8 cellular contexts compared by ENCODE assay signal in genomic region chr2:191927319-191927867, GRCh38.
DNase-seq lines count a peak whose midpoint lies in the region; ATAC-seq and TF ChIP-seq lines count a peak whose summit lies in the region.

No MANE protein-coding gene starts in this region.

- H3K4me3 ChIP-seq in body of pancreas (no peak overlapping the region), lower lobe of right lung (no peak overlapping the region)

- H3K27me3 Mint-ChIP-seq in Calu3 (ENCODE audit: unreplicated experiment): no peaks in the 10 kb centered on the region
- peaks cover 8 to 41% of the 10 kb centered on the region in 2 donors for H3K27me3 Mint-ChIP-seq in effector memory CD8-positive, alpha-beta T cell
- H3K27me3 Mint-ChIP-seq in natural killer cell treated with Interleukin-12 subunit alpha and Interleukin-12 subunit beta and Interleukin-15 and Interleukin-18, amount 100 ng/mL, for 72 hours: peaks cover 0 to 6% of the 10 kb centered on the region in 2 donors

- peak overlapping the region; percentile 56 for H3K4me3 Mint-ChIP-seq in Calu3 (ENCODE audit: low read depth, unreplicated experiment)
- H3K4me3 Mint-ChIP-seq in effector memory CD8-positive, alpha-beta T cell: no peak overlapping the region
- H3K4me3 Mint-ChIP-seq in natural killer cell treated with Interleukin-12 subunit alpha and Interleukin-12 subunit beta and Interleukin-15 and Interleukin-18, amount 100 ng/mL, for 72 hours: no peak overlapping the region

- H3K9me3 ChIP-seq in body of pancreas (no peaks in the 10 kb centered on the region), lower lobe of right lung (no peaks in the 10 kb centered on the region)

- TF ChIP-seq CTCF in Calu3 (IDR thresholded peaks at IDR 0.05; ENCODE audit: unreplicated experiment) (no peak), body of pancreas (IDR thresholded peaks at IDR 0.05) (no peak), lower lobe of right lung (IDR thresholded peaks at IDR 0.05) (no peak)

- CTCF ChIA-PET in Calu3 (lab: Charles Lee): interaction anchor here (0.9 kb wide), 1 partner anchor 235 kb away, joined by 4 read pairs; no protein-coding TSS in a partner anchor

- ATAC-seq in body of pancreas (peak; percentile 86), lower lobe of right lung (peak; percentile 83 to 92)
- ATAC-seq in effector memory CD8-positive, alpha-beta T cell (replicated peaks): no peak
- no peak for ATAC-seq in natural killer cell treated with Interleukin-12 subunit alpha and Interleukin-12 subunit beta and Interleukin-15 and Interleukin-18, amount 100 ng/mL, for 72 hours

- H3K4me1 Mint-ChIP-seq in Calu3 (ENCODE audit: low read depth, unreplicated experiment): peaks cover 26% of the 10 kb centered on the region
- no peaks in the 10 kb centered on the region for H3K4me1 Mint-ChIP-seq in effector memory CD8-positive, alpha-beta T cell (ENCODE audit: low read depth in 2 of 2)
- no peaks in the 10 kb centered on the region for H3K4me1 Mint-ChIP-seq in natural killer cell treated with Interleukin-12 subunit alpha and Interleukin-12 subunit beta and Interleukin-15 and Interleukin-18, amount 100 ng/mL, for 72 hours (ENCODE audit: low read depth in 2 of 2)

- intact Hi-C loops in Calu3 (cut with micrococcal nuclease; ENCODE audit: unreplicated experiment): loop anchor here (2.0 to 5.0 kb wide), 2 partner anchors 33 to 50 kb away; no protein-coding TSS in a partner anchor
- intact Hi-C loops in body of pancreas (cut with DNase I): no loop called here
- intact Hi-C loops in lower lobe of right lung (cut with DNase I): no loop called here

- H3K4me1 ChIP-seq in body of pancreas (peaks cover 10% of the 10 kb centered on the region), lower lobe of right lung (peaks cover 29% of the 10 kb centered on the region)

- no peak for TF ChIP-seq POLR2A in body of pancreas (IDR thresholded peaks at IDR 0.05)

- DNase-seq in Calu3 (peak; percentile 85), LHCN-M2 (ENCODE audit: low read depth) (peak; percentile 94), body of pancreas (peak; percentile 59 to 90 (median 74)), lower lobe of right lung (peak; percentile 58)
- no peak for DNase-seq in effector memory CD8-positive, alpha-beta T cell
- DNase-seq in stimulated activated CD4-positive, alpha-beta T cell treated with anti-CD3 and anti-CD28 coated beads, Interleukin-4, amount 100 ng/mL, for 4 hours: no peak
- no peak for DNase-seq in stimulated activated naive CD4-positive, alpha-beta T cell (lab: John Stamatoyannopoulos, UW)
- DNase-seq in natural killer cell treated with Interleukin-12 subunit alpha and Interleukin-12 subunit beta and Interleukin-15 and Interleukin-18, amount 100 ng/mL, for 72 hours (ENCODE audit: low spot score): no peak

- no TSS peak for BruUV-seq in Calu3 (replicated peaks; lab: Mats Ljungman, UMichigan)

- no peaks in the 10 kb centered on the region for H3K27me3 ChIP-seq in body of pancreas
- no peaks in the 10 kb centered on the region for H3K27me3 ChIP-seq in lower lobe of right lung (ENCODE audit: low read depth)

- peaks cover 2% of the 10 kb centered on the region for H3K9me3 Mint-ChIP-seq in Calu3 (ENCODE audit: low read depth, unreplicated experiment)
- no peaks in the 10 kb centered on the region for H3K9me3 Mint-ChIP-seq in effector memory CD8-positive, alpha-beta T cell
- no peaks in the 10 kb centered on the region for H3K9me3 Mint-ChIP-seq in natural killer cell treated with Interleukin-12 subunit alpha and Interleukin-12 subunit beta and Interleukin-15 and Interleukin-18, amount 100 ng/mL, for 72 hours

- H3K27ac Mint-ChIP-seq in Calu3 (ENCODE audit: unreplicated experiment): peak overlapping the region; percentile 60
- no peak overlapping the region for H3K27ac Mint-ChIP-seq in effector memory CD8-positive, alpha-beta T cell
- H3K27ac Mint-ChIP-seq in natural killer cell treated with Interleukin-12 subunit alpha and Interleukin-12 subunit beta and Interleukin-15 and Interleukin-18, amount 100 ng/mL, for 72 hours: no peak overlapping the region

- 8 to 10% methylated on average over 4 of the region's 4 CpGs for WGBS in body of pancreas, 2 donors

- H3K36me3 Mint-ChIP-seq in Calu3 (ENCODE audit: insufficient read depth, unreplicated experiment): peaks cover 6% of the 10 kb centered on the region
- H3K36me3 Mint-ChIP-seq in effector memory CD8-positive, alpha-beta T cell (ENCODE audit: insufficient read depth): no peaks in the 10 kb centered on the region
- H3K36me3 Mint-ChIP-seq in natural killer cell treated with Interleukin-12 subunit alpha and Interleukin-12 subunit beta and Interleukin-15 and Interleukin-18, amount 100 ng/mL, for 72 hours: no peaks in the 10 kb centered on the region

- H3K27ac ChIP-seq in body of pancreas (peak overlapping the region in 3 of 4 donors; percentile 35 to 59 (median 39)), lower lobe of right lung (peak overlapping the region; percentile 55)

- H3K36me3 ChIP-seq in body of pancreas (replicated peaks in 1 of 2; ENCODE audit: insufficient read depth in 1 of 2, low read depth in 2 of 2): no peaks in the 10 kb centered on the region
- H3K36me3 ChIP-seq in lower lobe of right lung: no peaks in the 10 kb centered on the region

Comparison
In these comparisons a context has a peak if more than half of its experiments do, and no peak if none do; other contexts are left out.
1. DNase-seq: peak in Calu3 (single experiment), LHCN-M2 (single experiment), body of pancreas (4 of 4) and lower lobe of right lung (single experiment); none in effector memory CD8-positive, alpha-beta T cell (0 of 3), stimulated activated CD4-positive, alpha-beta T cell treated with anti-CD3 and anti-CD28 coated beads, Interleukin-4, amount 100 ng/mL, for 4 hours (0 of 2), stimulated activated naive CD4-positive, alpha-beta T cell (0 of 6) and natural killer cell treated with Interleukin-12 subunit alpha and Interleukin-12 subunit beta and Interleukin-15 and Interleukin-18, amount 100 ng/mL, for 72 hours (single experiment).
2. ATAC-seq: peak in body of pancreas (single experiment) and lower lobe of right lung (2 of 2); none in effector memory CD8-positive, alpha-beta T cell (single experiment) and natural killer cell treated with Interleukin-12 subunit alpha and Interleukin-12 subunit beta and Interleukin-15 and Interleukin-18, amount 100 ng/mL, for 72 hours (0 of 2).